ENCODE assay signal across 16 cellular contexts in genomic region chr1:58964880-58965279, GRCh38.
DNase-seq lines count a peak whose midpoint lies in the region; ATAC-seq and TF ChIP-seq lines count a peak whose summit lies in the region.
"Had no signal": no experiment of that assay in that cellular context is flagged by ENCODE, and none has a peak within 500 bp of the region (broad histone marks: within the 10 kb centered on the region; RNA-seq: fewer than 3 reads in every experiment).

No MANE protein-coding gene starts in this region.

- H3K27me3 Mint-ChIP-seq in MCF 10A (ENCODE audit: insufficient read depth, unreplicated experiment) (no peaks in the 10 kb centered on the region), activated B cell treated with CpG ODN at 0.5 μM for 24 hours (no peaks in the 10 kb centered on the region)

- H3K9me3 Mint-ChIP-seq in MCF 10A (ENCODE audit: unreplicated experiment) (no peaks in the 10 kb centered on the region), activated B cell treated with CpG ODN at 0.5 μM for 24 hours (no peaks in the 10 kb centered on the region)

- H3K36me3 Mint-ChIP-seq in MCF 10A (ENCODE audit: insufficient read depth, unreplicated experiment) (no peaks in the 10 kb centered on the region), activated B cell treated with CpG ODN at 0.5 μM for 24 hours (ENCODE audit: low read depth) (no peaks in the 10 kb centered on the region)

- H3K9me3 ChIP-seq in breast epithelium = no peaks in the 10 kb centered on the region
- no peaks in the 10 kb centered on the region for H3K9me3 ChIP-seq in thyroid gland

- no peak overlapping the region for H3K4me3 ChIP-seq in breast epithelium
- H3K4me3 ChIP-seq in thyroid gland (replicated peaks in 1 of 3) = no peak overlapping the region
- H3K4me3 ChIP-seq: heart right ventricle had no signal

- TF ChIP-seq CTCF in MCF 10A (IDR thresholded peaks at IDR 0.05; ENCODE audit: unreplicated experiment) (no peak), breast epithelium (IDR thresholded peaks at IDR 0.05) (no peak), activated B cell treated with CpG ODN at 0.5 μM for 24 hours (IDR thresholded peaks at IDR 0.05) (no peak), thyroid gland (IDR thresholded peaks at IDR 0.05) (no peak)

- H3K36me3 ChIP-seq in breast epithelium (no peaks in the 10 kb centered on the region), thyroid gland (no peaks in the 10 kb centered on the region)
- H3K36me3 ChIP-seq: heart right ventricle had no signal

- H3K4me1 Mint-ChIP-seq in MCF 10A (ENCODE audit: insufficient read depth, unreplicated experiment) (no peaks in the 10 kb centered on the region), activated B cell treated with CpG ODN at 0.5 μM for 24 hours (peaks cover 60% of the 10 kb centered on the region)

- intact Hi-C loops in MCF 10A (cut with micrococcal nuclease) (no loop called here), breast epithelium (cut with DNase I; ENCODE audit: low total_unique reads) (no loop called here), activated B cell treated with CpG ODN at 0.5 μM for 24 hours (cut with micrococcal nuclease) (loop anchor here (5.0 kb wide), 1 partner anchor 43 kb away; no protein-coding TSS in a partner anchor), thyroid gland (cut with DNase I) (no loop called here)

- CTCF ChIA-PET in MCF 10A (lab: Yijun Ruan, JAX) (interaction anchor here (0.5 kb wide), 1 partner anchor 137 kb away, joined by 3 read pairs; no protein-coding TSS in a partner anchor), activated B cell treated with CpG ODN at 0.5 μM for 24 hours (lab: Charles Lee) (no interaction called here)

- ATAC-seq in activated B cell treated with CpG ODN at 0.5 μM for 24 hours (ENCODE audit: low read depth) = no peak

- H3K27ac Mint-ChIP-seq in MCF 10A (ENCODE audit: low read depth, unreplicated experiment) (no peak overlapping the region), activated B cell treated with CpG ODN at 0.5 μM for 24 hours (peak overlapping the region; percentile 18)

- no TSS peak for BruUV-seq in MCF 10A (replicated peaks; lab: Mats Ljungman, UMichigan)

- H3K27me3 ChIP-seq in breast epithelium (no peaks in the 10 kb centered on the region), thyroid gland (no peaks in the 10 kb centered on the region)
- H3K27me3 ChIP-seq: heart right ventricle had no signal

- H3K4me1 ChIP-seq in breast epithelium = no peaks in the 10 kb centered on the region
- peaks cover 19 to 21% of the 10 kb centered on the region in 2 donors for H3K4me1 ChIP-seq in thyroid gland

- DNase-seq in MCF 10A (ENCODE audit: unreplicated experiment) (peak; percentile 48), breast epithelium (ENCODE audit: low spot score in 2 of 2) (no peak), activated B cell treated with CpG ODN at 0.5 μM for 24 hours (no peak), iris pigment epithelial cell (ENCODE audit: low read depth) (peak; percentile 91), thyroid gland (peak; percentile 33 to 56), NCI-H1105 treated with DMSO at 0.1 percent for 48 hours (lab: John Stamatoyannopoulos, UW) (no peak), RPMI8226 (no peak), NCI-H2227 treated with DMSO at 0.1 percent for 48 hours (lab: John Stamatoyannopoulos, UW) (no peak)
- DNase-seq: activated CD4-positive, alpha-beta T cell treated with anti-CD3 and anti-CD28 coated beads for 1 hour; activated T-cell treated with anti-CD3 and anti-CD28 coated beads, Interleukin-2, amount 50 U/mL, for 48 hours; aorta; DMS153; effector CD4-positive, alpha-beta T cell; heart right ventricle; NCI-H1694 treated with DMSO at 0.1 percent for 48 hours; stimulated activated CD4-positive, alpha-beta T cell treated with anti-CD3 and anti-CD28 coated beads, Interleukin-1b, Interleukin-23, amount 100 ng/mL, for 48 hours had no signal

- POLR2A ChIA-PET in MCF 10A (lab: Yijun Ruan, JAX) = interaction anchor here (1.1 to 1.3 kb wide), 3 partner anchors 10 to 31 kb away, joined by 3 to 5 read pairs (median 4); no protein-coding TSS in a partner anchor
- POLR2A ChIA-PET in activated B cell treated with CpG ODN at 0.5 μM for 24 hours (lab: Charles Lee) = interaction anchor here (0.8 to 2.2 kb wide), 2 partner anchors 79 to 181 kb away, joined by 3 to 9 read pairs; partner anchors contain the start of gene JUN

- no peak overlapping the region for H3K4me3 Mint-ChIP-seq in MCF 10A (ENCODE audit: unreplicated experiment)
- H3K4me3 Mint-ChIP-seq in activated B cell treated with CpG ODN at 0.5 μM for 24 hours = no peak overlapping the region

- H3K27ac ChIP-seq in breast epithelium = no peak overlapping the region
- H3K27ac ChIP-seq in thyroid gland = no peak overlapping the region
- H3K27ac ChIP-seq: heart right ventricle had no signal

- 40 to 47% methylated on average over 1 of the region's 1 CpG for WGBS in thyroid gland, 2 donors

- TF ChIP-seq POLR2A in breast epithelium (IDR thresholded peaks at IDR 0.05) (no peak), thyroid gland (IDR thresholded peaks at IDR 0.05) (no peak)

Comparison
In these comparisons a context has a peak if more than half of its experiments do, and no peak if none do; other contexts are left out.
1. DNase-seq: peak in MCF 10A (single experiment), iris pigment epithelial cell (single experiment) and thyroid gland (2 of 2); none in breast epithelium (0 of 2), activated B cell treated with CpG ODN at 0.5 μM for 24 hours (single experiment), NCI-H1105 treated with DMSO at 0.1 percent for 48 hours (single experiment), RPMI8226 (single experiment) and NCI-H2227 treated with DMSO at 0.1 percent for 48 hours (single experiment).